ENCODE assay signal across 14 cellular contexts in the genomic region with DNA sequence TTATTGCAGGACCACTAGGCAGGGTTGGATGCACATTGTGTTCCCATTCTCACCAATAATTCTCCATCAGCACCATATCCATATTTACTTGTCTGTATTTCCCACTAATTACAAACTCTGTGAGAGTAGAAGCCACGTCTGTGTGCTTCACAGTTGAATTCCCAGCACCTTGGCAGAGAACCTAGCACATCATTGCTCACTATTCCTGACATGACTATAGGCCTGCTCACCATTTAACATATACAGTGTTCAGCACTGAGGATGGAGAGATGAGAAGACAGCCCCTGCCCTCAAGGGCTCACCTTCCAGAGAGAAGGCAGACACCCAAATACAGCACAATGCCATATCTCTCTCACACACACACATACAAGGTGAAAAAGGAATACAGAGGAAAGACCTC. TPM values are rescaled to one million over a fixed set of nuclear protein-coding genes. Genes with fewer than 3 reads are reported as not detected.
DNase-seq lines count a peak whose midpoint lies in the region; ATAC-seq and TF ChIP-seq lines count a peak whose summit lies in the region.
"Had no signal": no experiment of that assay in that cellular context is flagged by ENCODE, and none has a peak within 500 bp of the region (broad histone marks: within the 10 kb centered on the region; RNA-seq: fewer than 3 reads in every experiment).

No MANE protein-coding gene starts in this region.

- CTCF ChIA-PET in CD8-positive, alpha-beta memory T cell (lab: Charles Lee) = interaction anchor here (0.6 to 7.9 kb wide), 3 partner anchors 13 to 238 kb away, joined by 3 to 82 read pairs (median 3); no protein-coding TSS in a partner anchor

- H3K9me3 Mint-ChIP-seq in T-helper 2 cell treated with Interferon-gamma antibody and Interleukin-4, amounts not matched to agents 5 μg/mL and 100 μg/mL, for 36 hours = no peaks in the 10 kb centered on the region
- peaks cover 0 to 2% (median 0%) of the 10 kb centered on the region in 5 donors for H3K9me3 Mint-ChIP-seq in CD8-positive, alpha-beta memory T cell
- no peaks in the 10 kb centered on the region for H3K9me3 Mint-ChIP-seq in activated naive CD4-positive, alpha-beta T cell treated with anti-CD3 and anti-CD28 coated beads, Interleukin-2, amount 50 U/mL, for 72 hours
- no peaks in the 10 kb centered on the region for H3K9me3 Mint-ChIP-seq in natural killer cell treated with Interleukin-12 subunit alpha and Interleukin-12 subunit beta and Interleukin-15 and Interleukin-18, amount 100 ng/mL, for 72 hours

- H3K27ac Mint-ChIP-seq in T-helper 2 cell treated with Interferon-gamma antibody and Interleukin-4, amounts not matched to agents 5 μg/mL and 100 μg/mL, for 36 hours = peak overlapping the region; percentile 79
- peak overlapping the region; percentile 30 to 91 (median 80) for H3K27ac Mint-ChIP-seq in CD8-positive, alpha-beta memory T cell
- H3K27ac Mint-ChIP-seq in activated naive CD4-positive, alpha-beta T cell treated with anti-CD3 and anti-CD28 coated beads, Interleukin-2, amount 50 U/mL, for 72 hours = peak overlapping the region; percentile 31 to 100
- peak overlapping the region; percentile 48 to 52 for H3K27ac Mint-ChIP-seq in natural killer cell treated with Interleukin-12 subunit alpha and Interleukin-12 subunit beta and Interleukin-15 and Interleukin-18, amount 100 ng/mL, for 72 hours

- DNase-seq in T-helper 2 cell treated with Interferon-gamma antibody and Interleukin-4, amounts not matched to agents 5 μg/mL and 100 μg/mL, for 36 hours (ENCODE audit: low spot score) = no peak
- DNase-seq in T-helper 2 cell = no peak
- DNase-seq in CD8-positive, alpha-beta memory T cell = no peak
- DNase-seq in activated naive CD4-positive, alpha-beta T cell treated with anti-CD3 and anti-CD28 coated beads, Interleukin-2, amount 50 U/mL, for 72 hours (ENCODE audit: low spot score in 2 of 2) = no peak
- no peak for DNase-seq in natural killer cell treated with Interleukin-12 subunit alpha and Interleukin-12 subunit beta and Interleukin-15 and Interleukin-18, amount 100 ng/mL, for 72 hours (ENCODE audit: low spot score)
- DNase-seq in vagina (ENCODE audit: extremely low spot score in 2 of 2) = no peak
- DNase-seq in NCI-H187 (lab: John Stamatoyannopoulos, UW) = no peak
- no peak for DNase-seq in activated effector memory CD4-positive, alpha-beta T cell treated with Interleukin-2 at 50 U/mL for 16 hours
- DNase-seq: DND-41; NCI-H2081; NCI-H526 treated with DMSO at 0.1 percent for 48 hours; stimulated activated naive CD4-positive, alpha-beta T cell had no signal

- TF ChIP-seq CTCF in vagina (IDR thresholded peaks at IDR 0.05) = no peak

- peak overlapping the region; percentile 23 for H3K4me3 Mint-ChIP-seq in T-helper 2 cell treated with Interferon-gamma antibody and Interleukin-4, amounts not matched to agents 5 μg/mL and 100 μg/mL, for 36 hours
- peak overlapping the region in 4 of 7 donors; percentile 6 to 49 (median 27) for H3K4me3 Mint-ChIP-seq in CD8-positive, alpha-beta memory T cell
- peak overlapping the region; percentile 32 for H3K4me3 Mint-ChIP-seq in natural killer cell treated with Interleukin-12 subunit alpha and Interleukin-12 subunit beta and Interleukin-15 and Interleukin-18, amount 100 ng/mL, for 72 hours

- H3K27me3 Mint-ChIP-seq in T-helper 2 cell treated with Interferon-gamma antibody and Interleukin-4, amounts not matched to agents 5 μg/mL and 100 μg/mL, for 36 hours (ENCODE audit: low read depth) = peaks cover under 1% of the 10 kb centered on the region
- peaks cover 0 to 2% of the 10 kb centered on the region in 2 donors for H3K27me3 Mint-ChIP-seq in CD8-positive, alpha-beta memory T cell
- no peaks in the 10 kb centered on the region for H3K27me3 Mint-ChIP-seq in natural killer cell treated with Interleukin-12 subunit alpha and Interleukin-12 subunit beta and Interleukin-15 and Interleukin-18, amount 100 ng/mL, for 72 hours

- peaks cover 61% of the 10 kb centered on the region for H3K4me1 ChIP-seq in CD8-positive, alpha-beta memory T cell (ENCODE audit: insufficient read depth, low read length)
- peaks cover 46% of the 10 kb centered on the region for H3K4me1 ChIP-seq in vagina

- no peak overlapping the region for H3K4me3 ChIP-seq in CD8-positive, alpha-beta memory T cell (ENCODE audit: low read length)
- H3K4me3 ChIP-seq in vagina = no peak overlapping the region
- H3K4me3 ChIP-seq: prostate gland had no signal

- peak; percentile 18 to 24 for ATAC-seq in activated naive CD4-positive, alpha-beta T cell treated with anti-CD3 and anti-CD28 coated beads, Interleukin-2, amount 50 U/mL, for 72 hours
- peak in 1 of 2 donors; percentile 37 for ATAC-seq in natural killer cell treated with Interleukin-12 subunit alpha and Interleukin-12 subunit beta and Interleukin-15 and Interleukin-18, amount 100 ng/mL, for 72 hours

- POLR2A ChIA-PET in CD8-positive, alpha-beta memory T cell (lab: Charles Lee) = no interaction called here

- peaks cover 44% of the 10 kb centered on the region for H3K36me3 Mint-ChIP-seq in T-helper 2 cell treated with Interferon-gamma antibody and Interleukin-4, amounts not matched to agents 5 μg/mL and 100 μg/mL, for 36 hours (ENCODE audit: low read depth)
- peaks cover 0 to 44% (median 9%) of the 10 kb centered on the region in 3 donors for H3K36me3 Mint-ChIP-seq in CD8-positive, alpha-beta memory T cell
- peaks cover 34 to 49% of the 10 kb centered on the region in 2 donors for H3K36me3 Mint-ChIP-seq in activated naive CD4-positive, alpha-beta T cell treated with anti-CD3 and anti-CD28 coated beads, Interleukin-2, amount 50 U/mL, for 72 hours
- peaks cover 23% of the 10 kb centered on the region for H3K36me3 Mint-ChIP-seq in natural killer cell treated with Interleukin-12 subunit alpha and Interleukin-12 subunit beta and Interleukin-15 and Interleukin-18, amount 100 ng/mL, for 72 hours

- intact Hi-C loops in vagina (cut with DNase I) = no loop called here

- no peaks in the 10 kb centered on the region for H3K27me3 ChIP-seq in CD8-positive, alpha-beta memory T cell (ENCODE audit: insufficient read depth, low read length, poor library complexity, severe bottlenecking)
- no peaks in the 10 kb centered on the region for H3K27me3 ChIP-seq in vagina

- H3K9me3 ChIP-seq in CD8-positive, alpha-beta memory T cell (ENCODE audit: low read length) = no peaks in the 10 kb centered on the region
- no peaks in the 10 kb centered on the region for H3K9me3 ChIP-seq in vagina
- H3K9me3 ChIP-seq: prostate gland had no signal

- no peaks in the 10 kb centered on the region for H3K36me3 ChIP-seq in CD8-positive, alpha-beta memory T cell (ENCODE audit: insufficient read depth, low read length)
- no peaks in the 10 kb centered on the region for H3K36me3 ChIP-seq in vagina
- H3K36me3 ChIP-seq: prostate gland had no signal

- TF ChIP-seq POLR2A in vagina (IDR thresholded peaks at IDR 0.05) = no peak

- peaks cover 62% of the 10 kb centered on the region for H3K4me1 Mint-ChIP-seq in T-helper 2 cell treated with Interferon-gamma antibody and Interleukin-4, amounts not matched to agents 5 μg/mL and 100 μg/mL, for 36 hours (ENCODE audit: low read depth)
- H3K4me1 Mint-ChIP-seq in CD8-positive, alpha-beta memory T cell = peaks cover 69 to 88% (median 73%) of the 10 kb centered on the region in 3 donors
- H3K4me1 Mint-ChIP-seq in natural killer cell treated with Interleukin-12 subunit alpha and Interleukin-12 subunit beta and Interleukin-15 and Interleukin-18, amount 100 ng/mL, for 72 hours (ENCODE audit: low read depth in 2 of 2) = peaks cover 60 to 70% of the 10 kb centered on the region in 2 donors

- no peak overlapping the region for H3K27ac ChIP-seq in CD8-positive, alpha-beta memory T cell (ENCODE audit: low read depth, low read length)
- H3K27ac ChIP-seq in vagina = no peak overlapping the region
- H3K27ac ChIP-seq: prostate gland, VCaP had no signal

RNA-seq across cellular contexts. Expression of a gene that starts 5.0 kb away (rescaled TPM):
- total RNA-seq in CD8-positive, alpha-beta memory T cell = 100 to 1,000 TPM; 329 to 353 TPM
- polyA plus RNA-seq in CD8-positive, alpha-beta memory T cell = 622 TPM
- total RNA-seq in activated naive CD4-positive, alpha-beta T cell treated with anti-CD3 and anti-CD28 coated beads, Interleukin-2, amount 50 U/mL, for 72 hours = 100 to 1,000 TPM; 218 to 240 TPM
- 100 to 1,000 TPM; 147 to 221 TPM for total RNA-seq in natural killer cell treated with Interleukin-12 subunit alpha and Interleukin-12 subunit beta and Interleukin-15 and Interleukin-18, amount 100 ng/mL, for 72 hours
- 145 TPM for total RNA-seq in vagina

RNA-seq across cellular contexts. Expression of a gene that starts 14.1 kb away (rescaled TPM):
- total RNA-seq in CD8-positive, alpha-beta memory T cell = 10 to 100 TPM in 1 of 2 experiments, 1 to 10 TPM in 1; 8.4 to 11.4 TPM
- 13.7 TPM for polyA plus RNA-seq in CD8-positive, alpha-beta memory T cell
- total RNA-seq in activated naive CD4-positive, alpha-beta T cell treated with anti-CD3 and anti-CD28 coated beads, Interleukin-2, amount 50 U/mL, for 72 hours = 10 to 100 TPM; 13.8 to 26.5 TPM
- total RNA-seq in natural killer cell treated with Interleukin-12 subunit alpha and Interleukin-12 subunit beta and Interleukin-15 and Interleukin-18, amount 100 ng/mL, for 72 hours = 10 to 100 TPM in 1 of 2 donors, 1 to 10 TPM in 1; 8.4 to 36.8 TPM
- total RNA-seq in vagina = 31.9 TPM
